ENCODE assay signal across 1 cellular context in the genomic region with DNA sequence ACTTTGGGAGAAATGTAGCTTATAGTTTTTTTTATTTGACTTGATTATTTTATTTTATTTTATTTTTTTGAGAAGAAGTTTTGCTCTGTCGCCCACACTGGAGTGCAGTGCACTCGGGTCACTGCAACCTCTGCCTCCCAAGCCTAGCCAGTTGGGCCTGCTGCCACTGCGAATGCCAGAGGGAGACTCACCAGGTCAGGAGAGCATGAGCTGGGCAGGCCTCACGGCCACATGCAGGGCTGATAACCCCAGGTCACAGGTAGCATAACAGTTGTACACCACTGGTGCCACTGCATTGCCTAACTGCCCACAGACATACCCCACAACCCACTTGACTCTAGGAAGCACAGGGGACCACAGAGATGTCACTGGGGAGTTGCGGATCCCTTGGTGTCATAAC. TPM values are rescaled to one million over a fixed set of nuclear protein-coding genes. Genes with fewer than 3 reads are reported as not detected.
"Had no signal": no experiment of that assay in that cellular context is flagged by ENCODE, and none has a peak within 500 bp of the region (broad histone marks: within the 10 kb centered on the region; RNA-seq: fewer than 3 reads in every experiment).

No MANE protein-coding gene starts in this region.

RNA-seq across cellular contexts. Expression of gene TMEM254, which starts 48.6 kb away (rescaled TPM):
- total RNA-seq: OCI-LY7 had no signal
